Comparison of ENCODE assay signal across 31 cellular contexts in genomic region chr21:29365636-29366305, GRCh38.
"Had no signal": no experiment of that assay in that cellular context is flagged by ENCODE, and none has a peak within 500 bp of the region (broad histone marks: within the 10 kb centered on the region; RNA-seq: fewer than 3 reads in every experiment).

No MANE protein-coding gene starts in this region.

- DNase-seq: activated CD4-positive, alpha-beta T cell treated with anti-CD3 and anti-CD28 coated beads, Interleukin-2, amount 50 U/mL, for 1 hour; activated CD8-positive, alpha-beta memory T cell treated with anti-CD3 and anti-CD28 coated beads, Interleukin-2, amount 10 ng/mL, durations not matched to agents 7 days and 5 days; activated CD8-positive, alpha-beta T cell treated with anti-CD3 and anti-CD28 coated beads, Interleukin-2, amount 10 ng/mL, durations not matched to agents 7 days and 5 days; activated effector memory CD4-positive, alpha-beta T cell treated with Interleukin-2 at 50 U/mL for 16 hours; activated naive CD4-positive, alpha-beta T cell treated with Interleukin-2 at 50 U/mL for 16 hours; activated naive CD8-positive, alpha-beta T cell treated with anti-CD3 and anti-CD28 coated beads for 36 hours; adrenal gland; aorta; body of pancreas; foreskin keratinocyte; heart left ventricle; kidney glomerular epithelial cell; left lung; lower lobe of right lung; mesenchymal stem cell; mucosa of descending colon; pancreas; psoas muscle; spleen; stimulated activated naive CD4-positive, alpha-beta T cell; SW 1271; T-helper 9 cell; tibial artery had no signal

- H3K36me3 ChIP-seq: adrenal gland, cardiac muscle cell, pancreas, right atrium auricular region had no signal

- H3K4me3 Mint-ChIP-seq: activated CD8-positive, alpha-beta memory T cell treated with anti-CD3 and anti-CD28 coated beads, Interleukin-2, amount 10 ng/mL, durations not matched to agents 7 days and 5 days; activated CD8-positive, alpha-beta T cell treated with anti-CD3 and anti-CD28 coated beads, Interleukin-2, amount 10 ng/mL, durations not matched to agents 7 days and 5 days; activated naive CD8-positive, alpha-beta T cell treated with anti-CD3 and anti-CD28 coated beads for 36 hours; nephron; T-helper 1 cell treated with Interleukin-12 subunit alpha and Interleukin-12 subunit beta and Interleukin-4 antibody, amounts not matched to agents 30 μg/mL and 1 μg/mL, for 36 hours had no signal

- H3K9me3 ChIP-seq: adrenal gland, body of pancreas, esophagus muscularis mucosa, left lung, lower lobe of right lung, mucosa of descending colon, pancreas, psoas muscle, right atrium auricular region, suprapubic skin, tibial artery had no signal

- ATAC-seq: activated CD4-positive, CD25-positive, alpha-beta regulatory T cell treated with anti-CD3 and anti-CD28 coated beads, Interleukin-2, amount 50 U/mL, for 24 hours; activated CD8-positive, alpha-beta memory T cell treated with anti-CD3 and anti-CD28 coated beads, Interleukin-2, amount 10 ng/mL, durations not matched to agents 7 days and 5 days; activated CD8-positive, alpha-beta T cell treated with anti-CD3 and anti-CD28 coated beads, Interleukin-2, amount 10 ng/mL, durations not matched to agents 7 days and 5 days; body of pancreas; foreskin keratinocyte; heart left ventricle; left lung; lower lobe of right lung; mucosa of descending colon; pancreas; psoas muscle had no signal

- H3K27me3 Mint-ChIP-seq: activated CD8-positive, alpha-beta memory T cell treated with anti-CD3 and anti-CD28 coated beads, Interleukin-2, amount 10 ng/mL, durations not matched to agents 7 days and 5 days; activated naive CD8-positive, alpha-beta T cell treated with anti-CD3 and anti-CD28 coated beads for 36 hours had no signal

- H3K4me3 ChIP-seq: adrenal gland, body of pancreas, cardiac muscle cell, esophagus muscularis mucosa, heart left ventricle, left lung, lower lobe of right lung, mucosa of descending colon, pancreas, psoas muscle, right atrium auricular region, spleen, suprapubic skin, tibial artery had no signal

- H3K27ac Mint-ChIP-seq: activated CD8-positive, alpha-beta memory T cell treated with anti-CD3 and anti-CD28 coated beads, Interleukin-2, amount 10 ng/mL, durations not matched to agents 7 days and 5 days; activated CD8-positive, alpha-beta T cell treated with anti-CD3 and anti-CD28 coated beads, Interleukin-2, amount 10 ng/mL, durations not matched to agents 7 days and 5 days; activated naive CD8-positive, alpha-beta T cell treated with anti-CD3 and anti-CD28 coated beads for 36 hours; T-helper 1 cell treated with Interleukin-12 subunit alpha and Interleukin-12 subunit beta and Interleukin-4 antibody, amounts not matched to agents 30 μg/mL and 1 μg/mL, for 36 hours had no signal

- H3K9me3 Mint-ChIP-seq: activated naive CD8-positive, alpha-beta T cell treated with anti-CD3 and anti-CD28 coated beads for 36 hours had no signal

- H3K4me1 ChIP-seq: adrenal gland, esophagus muscularis mucosa, foreskin keratinocyte, heart left ventricle, left lung, lower lobe of right lung, pancreas, psoas muscle, right atrium auricular region, spleen, suprapubic skin, tibial artery had no signal

- H3K27me3 ChIP-seq: adrenal gland, body of pancreas, cardiac muscle cell, esophagus muscularis mucosa, foreskin keratinocyte, heart left ventricle, left lung, pancreas, right atrium auricular region, spleen, suprapubic skin, tibial artery had no signal

- H3K27ac ChIP-seq: adrenal gland, body of pancreas, cardiac muscle cell, esophagus muscularis mucosa, foreskin keratinocyte, heart left ventricle, left lung, lower lobe of right lung, pancreas, psoas muscle, right atrium auricular region, spleen, suprapubic skin, tibial artery, VCaP had no signal

- H3K4me1 Mint-ChIP-seq: activated CD8-positive, alpha-beta memory T cell treated with anti-CD3 and anti-CD28 coated beads, Interleukin-2, amount 10 ng/mL, durations not matched to agents 7 days and 5 days; nephron had no signal
